In the genomic region with DNA sequence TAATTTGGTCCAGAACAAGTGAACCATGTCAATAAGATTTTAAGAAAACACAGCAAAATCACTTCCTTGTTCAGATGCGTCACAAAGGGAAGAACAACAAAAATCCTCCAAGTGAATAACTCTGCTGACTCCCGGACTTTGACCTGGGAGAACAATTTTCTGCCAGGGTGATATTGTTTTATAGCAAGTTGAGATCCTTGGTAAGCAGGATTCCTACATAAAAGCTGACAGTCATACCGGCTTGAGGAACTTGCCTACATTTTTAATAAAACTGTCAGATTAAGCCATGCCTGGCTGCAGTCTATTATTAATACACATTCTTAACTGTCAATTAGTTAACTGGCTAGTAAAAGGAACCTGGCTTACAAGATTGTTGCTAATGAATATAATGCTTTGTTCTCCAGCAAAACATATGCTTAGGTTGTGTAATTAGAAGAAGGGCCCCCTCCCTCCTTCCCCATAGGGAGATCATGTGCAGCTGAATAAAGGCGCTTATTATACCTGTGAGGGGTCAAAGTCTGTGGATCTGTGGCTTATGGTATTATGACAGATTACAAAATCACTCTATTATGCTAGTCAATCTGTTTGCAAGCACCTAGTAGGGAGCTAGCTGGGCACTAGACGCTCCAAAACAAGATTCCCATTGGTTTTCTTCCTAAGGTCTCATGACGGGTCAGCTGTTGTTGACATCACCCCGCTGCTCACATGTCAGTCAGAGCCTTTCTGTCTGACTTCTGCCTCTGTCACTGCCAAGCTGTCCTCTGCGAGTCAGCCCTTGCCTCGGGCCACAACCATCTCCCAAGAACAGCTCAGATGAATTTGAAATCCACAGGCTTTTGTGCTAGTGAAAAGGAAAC, we compare ENCODE assay signal across 9 cellular contexts. TPM values are rescaled to one million over a fixed set of nuclear protein-coding genes. Genes with fewer than 3 reads are reported as not detected.
DNase-seq lines count a peak whose midpoint lies in the region; ATAC-seq, FAIRE-seq and TF ChIP-seq lines count a peak whose summit lies in the region.
"Had no signal": no experiment of that assay in that cellular context is flagged by ENCODE, and none has a peak within 500 bp of the region (broad histone marks: within the 10 kb centered on the region; RNA-seq: fewer than 3 reads in every experiment).

No MANE protein-coding gene starts in this region.

- DNase-seq in DMS53 (lab: John Stamatoyannopoulos, UW) (peak; percentile 67), NCI-H82 (lab: John Stamatoyannopoulos, UW) (peak; percentile 92), endothelial cell of umbilical vein (ENCODE audit: low read depth, low spot score) (peak; percentile 26), myocyte (ENCODE audit: low read depth) (peak; percentile 81), BE2C (no peak)
- no peak for DNase-seq in CD8-positive, alpha-beta memory T cell
- DNase-seq: activated effector memory CD4-positive, alpha-beta T cell treated with Interleukin-2 at 50 U/mL for 16 hours had no signal

- no peaks in the 10 kb centered on the region for H3K36me3 ChIP-seq in endothelial cell of umbilical vein (ENCODE audit: control insufficient read depth in 2 of 2, extremely low read depth in 1 of 2, insufficient read depth in 2 of 2, low read length in 2 of 2)
- no peaks in the 10 kb centered on the region for H3K36me3 ChIP-seq in CD8-positive, alpha-beta memory T cell (ENCODE audit: insufficient read depth, low read length)
- H3K36me3 ChIP-seq in BE2C = no peaks in the 10 kb centered on the region

- ATAC-seq in HG02623 (IDR thresholded peaks at IDR 0.05; ENCODE audit: unreplicated experiment) (no peak), GM18907 (IDR thresholded peaks at IDR 0.05; ENCODE audit: unreplicated experiment) (no peak)

- H3K4me3 Mint-ChIP-seq in CD8-positive, alpha-beta memory T cell = no peak overlapping the region

- H3K27me3 ChIP-seq in endothelial cell of umbilical vein (ENCODE audit: control insufficient read depth in 2 of 2, insufficient read depth in 2 of 2, low read length in 2 of 2) (no peaks in the 10 kb centered on the region), BE2C (no peaks in the 10 kb centered on the region)
- no peaks in the 10 kb centered on the region for H3K27me3 ChIP-seq in CD8-positive, alpha-beta memory T cell (ENCODE audit: insufficient read depth, low read length, poor library complexity, severe bottlenecking)

- H3K9me3 Mint-ChIP-seq in CD8-positive, alpha-beta memory T cell = peaks cover 0 to 3% (median 0%) of the 10 kb centered on the region in 5 donors

- no peak for TF ChIP-seq POLR2A in endothelial cell of umbilical vein (IDR thresholded peaks at IDR 0.05; ENCODE audit: low read depth, low read length)

- no peaks in the 10 kb centered on the region for H3K79me2 ChIP-seq in endothelial cell of umbilical vein (ENCODE audit: control insufficient read depth, insufficient read depth, low read length)

- no peak overlapping the region for H3K9ac ChIP-seq in endothelial cell of umbilical vein (replicated peaks; ENCODE audit: extremely low read depth, insufficient read depth, low read length)

- no peak overlapping the region for H3K27ac Mint-ChIP-seq in CD8-positive, alpha-beta memory T cell

- dilution Hi-C loops in endothelial cell of umbilical vein (cut with MboI; ENCODE audit: extremely low pct_ligation_motif_present, low sequenced_read_pairs) = no loop called here

- H3K36me3 Mint-ChIP-seq in CD8-positive, alpha-beta memory T cell = peaks cover 0 to 2% (median 0%) of the 10 kb centered on the region in 3 donors

- intact Hi-C loops in endothelial cell of umbilical vein (cut with micrococcal nuclease) = no loop called here

- no peak for TF ChIP-seq CTCF in endothelial cell of umbilical vein (IDR thresholded peaks at IDR 0.05; ENCODE audit: extremely low read depth in 1 of 2, insufficient read depth in 1 of 2, low read depth in 1 of 2, low read length in 2 of 2)
- no peak for TF ChIP-seq CTCF in BE2C (IDR thresholded peaks at IDR 0.05; ENCODE audit: low read depth, low read length)

- peaks cover 0 to 5% of the 10 kb centered on the region in 2 donors for H3K27me3 Mint-ChIP-seq in CD8-positive, alpha-beta memory T cell

- H3K4me3 ChIP-seq in endothelial cell of umbilical vein (replicated peaks in 1 of 3; ENCODE audit: insufficient read depth in 1 of 3, low read depth in 1 of 3, low read length in 3 of 3) = no peak overlapping the region
- H3K4me3 ChIP-seq in CD8-positive, alpha-beta memory T cell (ENCODE audit: low read length) = no peak overlapping the region
- H3K4me3 ChIP-seq in BE2C (ENCODE audit: low read depth, low read length) = no peak overlapping the region

- no peaks in the 10 kb centered on the region for H3K4me1 Mint-ChIP-seq in CD8-positive, alpha-beta memory T cell

- H3K9me1 ChIP-seq in endothelial cell of umbilical vein (replicated peaks; ENCODE audit: control insufficient read depth, extremely low read depth, insufficient read depth, low read length) = no peaks in the 10 kb centered on the region

- FAIRE-seq in endothelial cell of umbilical vein (lab: Jason Lieb, UNC) = peak; percentile 33

- H3K4me1 ChIP-seq in endothelial cell of umbilical vein (ENCODE audit: control insufficient read depth, extremely low read depth, insufficient read depth, low read length) (no peaks in the 10 kb centered on the region), BE2C (no peaks in the 10 kb centered on the region)
- H3K4me1 ChIP-seq in CD8-positive, alpha-beta memory T cell (ENCODE audit: insufficient read depth, low read length) = no peaks in the 10 kb centered on the region

- BruUV-seq in endothelial cell of umbilical vein (replicated peaks; lab: Mats Ljungman, UMichigan) = no TSS peak

- H3K4me2 ChIP-seq in endothelial cell of umbilical vein (ENCODE audit: insufficient read depth, low read length) = no peak overlapping the region

- CTCF ChIA-PET in endothelial cell of umbilical vein (lab: Charles Lee) = no interaction called here
- CTCF ChIA-PET in CD8-positive, alpha-beta memory T cell (lab: Charles Lee) = no interaction called here

- H4K20me1 ChIP-seq in endothelial cell of umbilical vein (replicated peaks; ENCODE audit: control insufficient read depth, extremely low read depth, insufficient read depth, low read length) = no peaks in the 10 kb centered on the region

- H3K9me3 ChIP-seq in endothelial cell of umbilical vein (replicated peaks; ENCODE audit: control insufficient read depth, insufficient read depth, low read length) (no peaks in the 10 kb centered on the region), BE2C (no peaks in the 10 kb centered on the region)
- no peaks in the 10 kb centered on the region for H3K9me3 ChIP-seq in CD8-positive, alpha-beta memory T cell (ENCODE audit: low read length)

- H3K27ac ChIP-seq in endothelial cell of umbilical vein (ENCODE audit: insufficient read depth, low read depth, low read length) = no peak overlapping the region
- H3K27ac ChIP-seq in CD8-positive, alpha-beta memory T cell (ENCODE audit: low read depth, low read length) = no peak overlapping the region

- no peak overlapping the region for H2AFZ ChIP-seq in endothelial cell of umbilical vein (ENCODE audit: low read depth, low read length)

- POLR2A ChIA-PET in endothelial cell of umbilical vein (lab: Charles Lee) = no interaction called here
- POLR2A ChIA-PET in CD8-positive, alpha-beta memory T cell (lab: Charles Lee) = no interaction called here

TF ChIP-seq in endothelial cell of umbilical vein, 7 proteins besides CTCF, POLR2A, EP300 and RAD21:
- TF ChIP-seq MYC (IDR thresholded peaks at IDR 0.05; ENCODE audit: low read depth, low read length) (no peak), JUN (IDR thresholded peaks at IDR 0.05; ENCODE audit: borderline replicate concordance, insufficient read depth, insufficient read length, low read depth) (no peak), POLR2AphosphoS5 (IDR thresholded peaks at IDR 0.05; ENCODE audit: insufficient read depth, low read depth, low read length) (no peak), GATA2 (IDR thresholded peaks at IDR 0.05; ENCODE audit: insufficient read depth, insufficient read length, low read depth, low read length) (no peak), EZH2 (IDR thresholded peaks at IDR 0.05; ENCODE audit: borderline replicate concordance, low read depth, low read length, severe bottlenecking) (no peak), MAX (IDR thresholded peaks at IDR 0.05; ENCODE audit: insufficient read depth, insufficient read length) (no peak), FOS (IDR thresholded peaks at IDR 0.05; ENCODE audit: borderline replicate concordance, insufficient read depth, low read length) (no peak)

RNA-seq across cellular contexts. Expression of gene SEC63, which starts 44.6 kb away (rescaled TPM):
- 111 and 132 TPM in 2 replicates for total RNA-seq in endothelial cell of umbilical vein
- 10.7 and 14.8 TPM in 2 replicates for polyA plus RNA-seq in endothelial cell of umbilical vein
- 16.8 and 19.4 TPM in 2 replicates for polyA plus RNA-seq in endothelial cell of umbilical vein (2011; cell fraction: cytosol; rRNA removed)
- 41.1 and 54.1 TPM in 2 replicates for polyA plus RNA-seq in endothelial cell of umbilical vein (2011; cell fraction: nucleus; rRNA removed)
- 54.4 and 67.5 TPM in 2 replicates for polyA plus RNA-seq in endothelial cell of umbilical vein (2012)
- polyA minus RNA-seq in endothelial cell of umbilical vein = 14.9 and 28.9 TPM in 2 replicates
- 11.6 TPM for polyA minus RNA-seq in endothelial cell of umbilical vein (2011; cell fraction: cytosol; rRNA and poly(A)+ RNA removed)
- polyA minus RNA-seq in endothelial cell of umbilical vein (2011; cell fraction: nucleus; rRNA and poly(A)+ RNA removed) = 72.0 and 95.8 TPM in 2 replicates
- 18.0 and 19.1 TPM in 2 replicates for total RNA-seq in myocyte
- 52.0 TPM for polyA plus RNA-seq in myocyte (2012)
- 10 to 100 TPM; 75.0 to 85.1 TPM for total RNA-seq in CD8-positive, alpha-beta memory T cell
- 36.4 TPM for polyA plus RNA-seq in CD8-positive, alpha-beta memory T cell
- polyA plus RNA-seq in BE2C (2012; ENCODE audit: insufficient read depth, insufficient read length, low read depth) = 75.2 TPM

Comparison
In these comparisons a context has a peak if more than half of its experiments do, and no peak if none do; other contexts are left out.
1. DNase-seq: peak in DMS53 (single experiment), NCI-H82 (single experiment), endothelial cell of umbilical vein (single experiment) and myocyte (single experiment); none in CD8-positive, alpha-beta memory T cell (0 of 5) and BE2C (single experiment).